In genomic region chr17:20703781-20704180, GRCh38 we compare ENCODE assay signal across 36 cellular contexts.
"Had no signal": no experiment of that assay in that cellular context is flagged by ENCODE, and none has a peak within 500 bp of the region (broad histone marks: within the 10 kb centered on the region; RNA-seq: fewer than 3 reads in every experiment).

No MANE protein-coding gene starts in this region.

- H3K36me3 ChIP-seq: ascending aorta, cardiac muscle cell had no signal

- H3K9me3 Mint-ChIP-seq: activated B cell treated with CpG ODN at 0.5 μM for 24 hours; activated CD4-positive, alpha-beta memory T cell treated with anti-CD3 and anti-CD28 coated beads, Interleukin-2, amount 10 ng/mL, durations not matched to agents 7 days and 5 days; activated CD4-positive, alpha-beta T cell treated with anti-CD3 and anti-CD28 coated beads, Interleukin-2, amount 10 ng/mL, durations not matched to agents 24 days and 14 days; activated naive CD4-positive, alpha-beta T cell treated with anti-CD3 and anti-CD28 coated beads, Interleukin-2, amount 10 ng/mL, durations not matched to agents 7 days and 5 days; activated naive CD4-positive, alpha-beta T cell treated with anti-CD3 and anti-CD28 coated beads, Interleukin-2, amount 50 U/mL, for 24 hours; activated naive CD8-positive, alpha-beta T cell treated with anti-CD3 and anti-CD28 coated beads, Interleukin-2, amount 10 ng/mL, durations not matched to agents 7 days and 5 days; activated naive CD8-positive, alpha-beta T cell treated with anti-CD3 and anti-CD28 coated beads, Interleukin-2, amount 50 U/mL, for 24 hours; activated T-cell treated with anti-CD3 and anti-CD28 coated beads, Interleukin-2, amount 50 U/mL, for 24 hours; activated T-helper 2 cell treated with anti-CD3 and anti-CD28 coated beads, Interferon-gamma antibody, Interleukin-2, Interleukin-4, amounts not matched to agents 10 μg/mL and 5 μg/mL and 100 μg/mL, durations not matched to agents 14 hours and 24 hours and 36 hours; brain; central memory CD8-positive, alpha-beta T cell; T-helper 1 cell treated with Interleukin-12 subunit alpha and Interleukin-12 subunit beta and Interleukin-4 antibody, amounts not matched to agents 30 μg/mL and 1 μg/mL, for 36 hours; T-helper 2 cell treated with Interferon-gamma antibody and Interleukin-4, amounts not matched to agents 5 μg/mL and 100 μg/mL, for 36 hours had no signal

- H3K36me3 Mint-ChIP-seq: activated naive CD4-positive, alpha-beta T cell treated with anti-CD3 and anti-CD28 coated beads, Interleukin-2, amount 10 ng/mL, durations not matched to agents 7 days and 5 days; activated naive CD4-positive, alpha-beta T cell treated with anti-CD3 and anti-CD28 coated beads, Interleukin-2, amount 50 U/mL, for 24 hours; activated naive CD8-positive, alpha-beta T cell; activated naive CD8-positive, alpha-beta T cell treated with anti-CD3 and anti-CD28 coated beads, Interleukin-2, amount 10 ng/mL, durations not matched to agents 7 days and 5 days; brain had no signal

- H3K4me1 Mint-ChIP-seq: brain had no signal

- ATAC-seq: activated CD8-positive, alpha-beta memory T cell treated with anti-CD3 and anti-CD28 coated beads, Interleukin-2, amount 10 ng/mL, durations not matched to agents 7 days and 5 days; activated CD8-positive, alpha-beta T cell treated with anti-CD3 and anti-CD28 coated beads, Interleukin-2, amount 10 ng/mL, durations not matched to agents 7 days and 5 days; activated naive CD8-positive, alpha-beta T cell treated with anti-CD3 and anti-CD28 coated beads, Interleukin-2, amount 50 U/mL, for 24 hours had no signal

- H3K4me3 Mint-ChIP-seq: activated B cell treated with CpG ODN at 0.5 μM for 24 hours; activated CD4-positive, alpha-beta memory T cell treated with anti-CD3 and anti-CD28 coated beads, Interleukin-2, amount 10 ng/mL, durations not matched to agents 7 days and 5 days; activated CD4-positive, alpha-beta T cell treated with anti-CD3 and anti-CD28 coated beads, Interleukin-2, amount 10 ng/mL, durations not matched to agents 24 days and 14 days; activated CD8-positive, alpha-beta memory T cell treated with anti-CD3 and anti-CD28 coated beads, Interleukin-2, amount 10 ng/mL, durations not matched to agents 7 days and 5 days; activated CD8-positive, alpha-beta T cell treated with anti-CD3 and anti-CD28 coated beads, Interleukin-2, amount 10 ng/mL, durations not matched to agents 7 days and 5 days; activated naive CD4-positive, alpha-beta T cell treated with anti-CD3 and anti-CD28 coated beads, Interleukin-2, amount 10 ng/mL, durations not matched to agents 7 days and 5 days; activated naive CD4-positive, alpha-beta T cell treated with anti-CD3 and anti-CD28 coated beads, Interleukin-2, amount 50 U/mL, for 24 hours; activated naive CD8-positive, alpha-beta T cell; activated naive CD8-positive, alpha-beta T cell treated with anti-CD3 and anti-CD28 coated beads, Interleukin-2, amount 10 ng/mL, durations not matched to agents 7 days and 5 days; activated naive CD8-positive, alpha-beta T cell treated with anti-CD3 and anti-CD28 coated beads, Interleukin-2, amount 50 U/mL, for 24 hours; activated T-cell treated with anti-CD3 and anti-CD28 coated beads, Interleukin-2, amount 50 U/mL, for 24 hours; brain; central memory CD8-positive, alpha-beta T cell; T-helper 1 cell treated with Interleukin-12 subunit alpha and Interleukin-12 subunit beta and Interleukin-4 antibody, amounts not matched to agents 30 μg/mL and 1 μg/mL, for 36 hours; T-helper 2 cell treated with Interferon-gamma antibody and Interleukin-4, amounts not matched to agents 5 μg/mL and 100 μg/mL, for 36 hours had no signal

- H3K9me3 ChIP-seq: ascending aorta had no signal

- H3K4me1 ChIP-seq: ascending aorta had no signal

- H3K27ac Mint-ChIP-seq: activated B cell treated with CpG ODN at 0.5 μM for 24 hours; activated CD4-positive, alpha-beta memory T cell treated with anti-CD3 and anti-CD28 coated beads, Interleukin-2, amount 10 ng/mL, durations not matched to agents 7 days and 5 days; activated CD4-positive, alpha-beta T cell treated with anti-CD3 and anti-CD28 coated beads, Interleukin-2, amount 10 ng/mL, durations not matched to agents 24 days and 14 days; activated CD8-positive, alpha-beta memory T cell treated with anti-CD3 and anti-CD28 coated beads, Interleukin-2, amount 10 ng/mL, durations not matched to agents 7 days and 5 days; activated CD8-positive, alpha-beta T cell treated with anti-CD3 and anti-CD28 coated beads, Interleukin-2, amount 10 ng/mL, durations not matched to agents 7 days and 5 days; activated naive CD4-positive, alpha-beta T cell treated with anti-CD3 and anti-CD28 coated beads, Interleukin-2, amount 10 ng/mL, durations not matched to agents 7 days and 5 days; activated naive CD4-positive, alpha-beta T cell treated with anti-CD3 and anti-CD28 coated beads, Interleukin-2, amount 50 U/mL, for 24 hours; activated naive CD8-positive, alpha-beta T cell; activated naive CD8-positive, alpha-beta T cell treated with anti-CD3 and anti-CD28 coated beads, Interleukin-2, amount 10 ng/mL, durations not matched to agents 7 days and 5 days; activated naive CD8-positive, alpha-beta T cell treated with anti-CD3 and anti-CD28 coated beads, Interleukin-2, amount 50 U/mL, for 24 hours; activated T-cell treated with anti-CD3 and anti-CD28 coated beads, Interleukin-2, amount 50 U/mL, for 24 hours; activated T-helper 2 cell treated with anti-CD3 and anti-CD28 coated beads, Interferon-gamma antibody, Interleukin-2, Interleukin-4, amounts not matched to agents 10 μg/mL and 5 μg/mL and 100 μg/mL, durations not matched to agents 14 hours and 24 hours and 36 hours; brain; T-helper 1 cell treated with Interleukin-12 subunit alpha and Interleukin-12 subunit beta and Interleukin-4 antibody, amounts not matched to agents 30 μg/mL and 1 μg/mL, for 36 hours; T-helper 2 cell treated with Interferon-gamma antibody and Interleukin-4, amounts not matched to agents 5 μg/mL and 100 μg/mL, for 36 hours had no signal

- H3K27ac ChIP-seq: ascending aorta, cardiac muscle cell, VCaP had no signal

- DNase-seq: activated B cell treated with CpG ODN at 0.5 μM for 24 hours; activated CD4-positive, alpha-beta memory T cell treated with anti-CD3 and anti-CD28 coated beads, Interleukin-2, amount 10 ng/mL, durations not matched to agents 7 days and 5 days; activated CD4-positive, alpha-beta T cell treated with anti-CD3 and anti-CD28 coated beads for 4 hours; activated CD4-positive, alpha-beta T cell treated with anti-CD3 and anti-CD28 coated beads, Interleukin-2, amount 10 ng/mL, durations not matched to agents 24 days and 14 days; activated CD4-positive, alpha-beta T cell treated with anti-CD3 and anti-CD28 coated beads, Interleukin-2, amount 50 U/mL, for 1 hour; activated CD4-positive, alpha-beta T cell treated with anti-CD3 and anti-CD28 coated beads, Interleukin-2, amount 50 U/mL, for 48 hours; activated CD4-positive, CD25-positive, alpha-beta regulatory T cell treated with anti-CD3 and anti-CD28 coated beads, Interleukin-2, amount 50 U/mL, for 72 hours; activated CD8-positive, alpha-beta memory T cell treated with anti-CD3 and anti-CD28 coated beads for 24 hours; activated CD8-positive, alpha-beta memory T cell treated with anti-CD3 and anti-CD28 coated beads, Interleukin-2, amount 10 ng/mL, durations not matched to agents 7 days and 5 days; activated CD8-positive, alpha-beta memory T cell treated with anti-CD3 and anti-CD28 coated beads, Interleukin-2, amount 50 U/mL, for 48 hours; activated CD8-positive, alpha-beta T cell treated with anti-CD3 and anti-CD28 coated beads, Interleukin-2, amount 10 ng/mL, durations not matched to agents 7 days and 5 days; activated effector memory CD4-positive, alpha-beta T cell treated with Interleukin-2 at 50 U/mL for 16 hours; activated gamma-delta T cell; activated naive CD4-positive, alpha-beta T cell treated with anti-CD3 and anti-CD28 coated beads, Interleukin-2, amount 10 ng/mL, durations not matched to agents 7 days and 5 days; activated naive CD4-positive, alpha-beta T cell treated with Interleukin-2 at 50 U/mL for 16 hours; activated naive CD8-positive, alpha-beta T cell treated with anti-CD3 and anti-CD28 coated beads, Interleukin-2, amount 10 ng/mL, durations not matched to agents 7 days and 5 days; activated naive CD8-positive, alpha-beta T cell treated with anti-CD3 and anti-CD28 coated beads, Interleukin-2, amount 50 U/mL, for 24 hours; activated T-cell treated with anti-CD3 and anti-CD28 coated beads, Interleukin-2, amount 50 U/mL, for 24 hours; activated T-cell treated with anti-CD3 and anti-CD28 coated beads, Interleukin-2, amount 50 U/mL, for 48 hours; amygdala; anterior cingulate cortex; caudate nucleus; cerebellar nuclear complex; T-helper 1 cell; T-helper 2 cell; T-helper 9 cell had no signal

- H3K4me3 ChIP-seq: ascending aorta, cardiac muscle cell had no signal

- H3K27me3 ChIP-seq: ascending aorta, cardiac muscle cell had no signal

- H3K27me3 Mint-ChIP-seq: activated B cell treated with CpG ODN at 0.5 μM for 24 hours; activated CD4-positive, alpha-beta T cell treated with anti-CD3 and anti-CD28 coated beads, Interleukin-2, amount 10 ng/mL, durations not matched to agents 24 days and 14 days; activated naive CD4-positive, alpha-beta T cell treated with anti-CD3 and anti-CD28 coated beads, Interleukin-2, amount 50 U/mL, for 24 hours; activated naive CD8-positive, alpha-beta T cell; activated naive CD8-positive, alpha-beta T cell treated with anti-CD3 and anti-CD28 coated beads, Interleukin-2, amount 50 U/mL, for 24 hours; activated T-cell treated with anti-CD3 and anti-CD28 coated beads, Interleukin-2, amount 50 U/mL, for 24 hours; central memory CD8-positive, alpha-beta T cell had no signal
